In genomic region chr7:75971309-75971960, GRCh38 we compare ENCODE assay signal across 15 cellular contexts. TPM values are rescaled to one million over a fixed set of nuclear protein-coding genes. Genes with fewer than 3 reads are reported as not detected.
A peak's percentile ranks its signal among the peaks of the same experiment; 100 is the strongest.
DNase-seq lines count a peak whose midpoint lies in the region; ATAC-seq and TF ChIP-seq lines count a peak whose summit lies in the region.
"Had no signal": no experiment of that assay in that cellular context is flagged by ENCODE, and none has a peak within 500 bp of the region (broad histone marks: within the 10 kb centered on the region; RNA-seq: fewer than 3 reads in every experiment).

No MANE protein-coding gene starts in this region.

- H3K27ac Mint-ChIP-seq in CD4-positive, CD25-positive, alpha-beta regulatory T cell, result peak overlapping the region in 2 of 3 donors; percentile 25 to 74
- H3K27ac Mint-ChIP-seq in T-helper 17 cell, result peak overlapping the region; percentile 80
- H3K27ac Mint-ChIP-seq: activated naive CD4-positive, alpha-beta T cell treated with anti-CD3 and anti-CD28 coated beads, Interleukin-2, amount 50 U/mL, for 72 hours had no signal

- H3K4me3 Mint-ChIP-seq in CD4-positive, CD25-positive, alpha-beta regulatory T cell, result no peak overlapping the region
- no peak overlapping the region for H3K4me3 Mint-ChIP-seq in T-helper 17 cell

- H3K4me1 ChIP-seq in CD4-positive, CD25-positive, alpha-beta regulatory T cell (ENCODE audit: control insufficient read depth, insufficient read depth, low read length, poor library complexity, severe bottlenecking), result no peaks in the 10 kb centered on the region
- peaks cover 46 to 55% (median 52%) of the 10 kb centered on the region in 3 donors for H3K4me1 ChIP-seq in skeletal muscle tissue (ENCODE audit: control insufficient read depth in 3 of 3, insufficient read depth in 3 of 3, low read length in 3 of 3)

- H3K36me3 ChIP-seq in CD4-positive, CD25-positive, alpha-beta regulatory T cell (ENCODE audit: control insufficient read depth, insufficient read depth, low read length), result peaks cover 16% of the 10 kb centered on the region
- H3K36me3 ChIP-seq in skeletal muscle tissue (ENCODE audit: control insufficient read depth in 3 of 3, insufficient read depth in 3 of 3, low read length in 3 of 3), result peaks cover 0 to 4% (median 3%) of the 10 kb centered on the region in 3 donors

- peak overlapping the region in 1 of 3 donors; percentile 60 for H3K9ac ChIP-seq in skeletal muscle tissue (ENCODE audit: low read depth in 1 of 3, low read length in 3 of 3)

- in situ Hi-C loops in GM13977 (cut with MboI; ENCODE audit: low pct_unique_long_range_greater_than_20kb, low sequenced_read_pairs, unreplicated experiment), result no loop called here

- peaks cover 0 to 3% (median 0%) of the 10 kb centered on the region in 4 donors for H3K4me1 Mint-ChIP-seq in CD4-positive, CD25-positive, alpha-beta regulatory T cell
- H3K4me1 Mint-ChIP-seq in T-helper 17 cell, result peaks cover 8% of the 10 kb centered on the region

- H3K9me3 Mint-ChIP-seq in CD4-positive, CD25-positive, alpha-beta regulatory T cell, result no peaks in the 10 kb centered on the region
- H3K9me3 Mint-ChIP-seq: activated naive CD4-positive, alpha-beta T cell treated with anti-CD3 and anti-CD28 coated beads, Interleukin-2, amount 50 U/mL, for 72 hours had no signal

- no peak overlapping the region for H3K4me3 ChIP-seq in CD4-positive, CD25-positive, alpha-beta regulatory T cell (ENCODE audit: low read depth, low read length)
- peak overlapping the region in 1 of 3 donors; percentile 54 for H3K4me3 ChIP-seq in skeletal muscle tissue (ENCODE audit: low read length in 3 of 3)

- H3K27me3 ChIP-seq in CD4-positive, CD25-positive, alpha-beta regulatory T cell (ENCODE audit: control insufficient read depth, insufficient read depth, low read length), result no peaks in the 10 kb centered on the region
- no peaks in the 10 kb centered on the region for H3K27me3 ChIP-seq in skeletal muscle tissue (ENCODE audit: control insufficient read depth in 3 of 3, insufficient read depth in 3 of 3, low read length in 3 of 3)

- peaks cover 19% of the 10 kb centered on the region for H3K36me3 Mint-ChIP-seq in CD4-positive, CD25-positive, alpha-beta regulatory T cell
- H3K36me3 Mint-ChIP-seq in T-helper 17 cell (ENCODE audit: low read depth), result peaks cover 9% of the 10 kb centered on the region
- H3K36me3 Mint-ChIP-seq: activated naive CD4-positive, alpha-beta T cell treated with anti-CD3 and anti-CD28 coated beads, Interleukin-2, amount 50 U/mL, for 72 hours had no signal

- H3K9me3 ChIP-seq in CD4-positive, CD25-positive, alpha-beta regulatory T cell (ENCODE audit: control insufficient read depth in 2 of 2, low read length in 2 of 2), result no peaks in the 10 kb centered on the region
- H3K9me3 ChIP-seq in T-helper 17 cell (ENCODE audit: control insufficient read depth, low read length, poor library complexity, severe bottlenecking), result no peaks in the 10 kb centered on the region
- H3K9me3 ChIP-seq in skeletal muscle tissue (ENCODE audit: control insufficient read depth in 3 of 3, low read length in 3 of 3), result no peaks in the 10 kb centered on the region

- no peak for ATAC-seq in CD4-positive, CD25-positive, alpha-beta regulatory T cell (ENCODE audit: low read depth in 2 of 2)
- ATAC-seq in T-helper 17 cell, result no peak
- peak; percentile 15 for ATAC-seq in left colon
- ATAC-seq in HG02588 (IDR thresholded peaks at IDR 0.05; ENCODE audit: unreplicated experiment), result no peak
- ATAC-seq: activated naive CD4-positive, alpha-beta T cell treated with anti-CD3 and anti-CD28 coated beads, Interleukin-2, amount 50 U/mL, for 72 hours had no signal

- no peak for DNase-seq in CD4-positive, CD25-positive, alpha-beta regulatory T cell
- no peak for DNase-seq in T-helper 17 cell
- no peak for DNase-seq in left colon
- DNase-seq in NCI-H446 (lab: John Stamatoyannopoulos, UW), result no peak
- no peak for DNase-seq in GM13977 (ENCODE audit: low spot score)
- DNase-seq in DMS153 (lab: John Stamatoyannopoulos, UW), result no peak
- DNase-seq: activated CD4-positive, alpha-beta T cell treated with anti-CD3 and anti-CD28 coated beads, Interleukin-2, amount 50 U/mL, for 4 hours; mesendoderm; NCI-H2227 treated with DMSO at 0.1 percent for 48 hours; stimulated activated CD4-positive, alpha-beta T cell treated with anti-CD3 and anti-CD28 coated beads, Interleukin-1b, Interleukin-23, amount 100 ng/mL, for 48 hours; substantia nigra had no signal

- TF ChIP-seq CTCF in GM13977 (IDR thresholded peaks at IDR 0.05; ENCODE audit: extremely low read depth, insufficient read depth, missing control alignments), result no peak

- intact Hi-C loops in left colon (cut with DNase I, micrococcal nuclease), result no loop called here

- no peaks in the 10 kb centered on the region for H3K27me3 Mint-ChIP-seq in CD4-positive, CD25-positive, alpha-beta regulatory T cell
- no peaks in the 10 kb centered on the region for H3K27me3 Mint-ChIP-seq in T-helper 17 cell

- no peak overlapping the region for H3K27ac ChIP-seq in CD4-positive, CD25-positive, alpha-beta regulatory T cell (ENCODE audit: insufficient read depth, low read length, poor library complexity, severe bottlenecking)
- peak overlapping the region; percentile 64 for H3K27ac ChIP-seq in skeletal muscle tissue (ENCODE audit: low read depth, low read length)
- H3K27ac ChIP-seq: epithelial cell of prostate had no signal

RNA-seq across cellular contexts. Expression of gene TMEM120A, which starts 23.0 kb away (rescaled TPM):
- 51.5 TPM for total RNA-seq in CD4-positive, CD25-positive, alpha-beta regulatory T cell
- polyA plus RNA-seq in CD4-positive, CD25-positive, alpha-beta regulatory T cell, result 10 to 100 TPM; 41.9 to 66.5 (median 62.1) TPM
- 10 to 100 TPM; 21.7 to 27.0 TPM for total RNA-seq in T-helper 17 cell
- 100 to 1,000 TPM; 102 to 104 TPM for total RNA-seq in left colon
- 35.5 TPM for total RNA-seq in skeletal muscle tissue

RNA-seq across cellular contexts. Expression of gene POR, which starts 56.5 kb away (rescaled TPM):
- total RNA-seq in CD4-positive, CD25-positive, alpha-beta regulatory T cell, result 68.0 TPM
- 10 to 100 TPM; 51.3 to 64.3 (median 59.7) TPM for polyA plus RNA-seq in CD4-positive, CD25-positive, alpha-beta regulatory T cell
- 10 to 100 TPM; 48.7 to 51.0 TPM for total RNA-seq in T-helper 17 cell
- 100 to 1,000 TPM; 131 to 150 TPM for total RNA-seq in left colon
- 42.8 TPM for total RNA-seq in skeletal muscle tissue
